Comparison of ENCODE assay signal across 21 cellular contexts in the genomic region with DNA sequence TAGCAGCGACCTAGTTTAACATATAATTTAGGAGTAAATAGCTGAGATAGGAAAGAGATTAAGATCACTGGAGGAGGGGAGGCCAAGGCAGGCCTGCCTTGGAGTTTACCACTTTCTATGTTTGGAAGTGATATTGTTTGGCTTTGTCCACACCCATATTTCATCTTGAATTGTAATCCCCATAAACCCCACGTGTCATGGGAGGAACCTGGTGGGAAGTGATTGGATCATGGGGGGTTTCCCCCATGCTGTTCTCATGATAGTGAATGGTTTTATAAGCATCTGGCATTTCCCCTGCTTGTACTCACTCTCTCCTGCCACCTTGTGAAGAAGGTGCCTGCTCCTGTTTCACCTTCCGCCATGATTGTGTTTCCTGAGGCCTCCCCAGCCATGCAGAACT. TPM values are rescaled to one million over a fixed set of nuclear protein-coding genes. Genes with fewer than 3 reads are reported as not detected.
DNase-seq lines count a peak whose midpoint lies in the region; ATAC-seq and TF ChIP-seq lines count a peak whose summit lies in the region.
"Had no signal": no experiment of that assay in that cellular context is flagged by ENCODE, and none has a peak within 500 bp of the region (broad histone marks: within the 10 kb centered on the region; RNA-seq: fewer than 3 reads in every experiment).

No MANE protein-coding gene starts in this region.

- H4K91ac ChIP-seq in H9 (ENCODE audit: insufficient read length, low read depth, low read length), result no peak overlapping the region
- no peak overlapping the region for H4K91ac ChIP-seq in trophoblast cell (ENCODE audit: low read depth, low read length)

- H3K36me3 Mint-ChIP-seq in H9 (ENCODE audit: insufficient read depth in 1 of 3, low read depth in 3 of 3), result no peaks in the 10 kb centered on the region

- H4K8ac ChIP-seq in H9 (replicated peaks; ENCODE audit: insufficient read length, low read depth, low read length) (no peak overlapping the region), trophoblast cell (ENCODE audit: low read depth, low read length) (no peak overlapping the region)

- H2BK5ac ChIP-seq in H9 (ENCODE audit: insufficient read length, low read length) (no peak overlapping the region), trophoblast cell (ENCODE audit: low read depth, low read length, poor library complexity) (no peak overlapping the region)

- H3K56ac ChIP-seq in H9 (ENCODE audit: insufficient read length, low read depth, low read length), result no peak overlapping the region

- H3K79me2 ChIP-seq in H9 (ENCODE audit: insufficient read depth, low read length) (no peaks in the 10 kb centered on the region), trophoblast cell (ENCODE audit: control insufficient read depth, insufficient read depth, low read length, poor library complexity) (no peaks in the 10 kb centered on the region), PC-9 (ENCODE audit: low read depth) (no peaks in the 10 kb centered on the region)

- no peaks in the 10 kb centered on the region for H3K27me3 Mint-ChIP-seq in H9 (ENCODE audit: low read depth)
- H3K27me3 Mint-ChIP-seq: B cell had no signal

- no peaks in the 10 kb centered on the region for H3K23me2 ChIP-seq in H9 (ENCODE audit: insufficient read length, low read depth, low read length, poor library complexity, severe bottlenecking)

- CTCF ChIA-PET in PC-9 (lab: Charles Lee), result no interaction called here

- POLR2A ChIA-PET in PC-9 (lab: Charles Lee; ENCODE audit: unreplicated experiment), result no interaction called here

- no peak for ATAC-seq in foreskin keratinocyte
- ATAC-seq in HG02610 (IDR thresholded peaks at IDR 0.05; ENCODE audit: unreplicated experiment), result no peak
- ATAC-seq: CD8-positive, alpha-beta T cell had no signal

- H3K4ac ChIP-seq in H9 (ENCODE audit: low read depth, low read length), result no peak overlapping the region
- no peak overlapping the region for H3K4ac ChIP-seq in trophoblast cell (ENCODE audit: low read depth, low read length)

- H3K9me3 ChIP-seq in H9 (ENCODE audit: control insufficient read depth, low read depth, low read length) (no peaks in the 10 kb centered on the region), trophoblast cell (ENCODE audit: insufficient read depth, low read depth, low read length) (no peaks in the 10 kb centered on the region), PC-9 (ENCODE audit: insufficient read depth, low read depth) (no peaks in the 10 kb centered on the region)
- H3K9me3 ChIP-seq: BLaER1 treated with 17β-estradiol and CSF1 and Interleukin-3, amounts not matched to agents 10 nM and 100 nM had no signal

- no peak overlapping the region for H4K12ac ChIP-seq in trophoblast cell (ENCODE audit: low read depth, low read length)

- no peak overlapping the region for H3K23ac ChIP-seq in H9 (ENCODE audit: insufficient read length, low read depth, low read length)
- no peak overlapping the region for H3K23ac ChIP-seq in trophoblast cell (ENCODE audit: low read length)

- BruUV-seq in PC-9 (replicated peaks; lab: Mats Ljungman, UMichigan), result no TSS peak

- H3K4me1 Mint-ChIP-seq in H9, result peaks cover 0 to 3% of the 10 kb centered on the region in 2 experiments; a peak in 2 of 4 replicates
- H3K4me1 Mint-ChIP-seq: B cell had no signal

- H2BK12ac ChIP-seq in H9 (ENCODE audit: insufficient read length, low read depth, low read length) (no peak overlapping the region), trophoblast cell (ENCODE audit: low read length) (no peak overlapping the region)

- DNase-seq in H9 (no peak), NCI-H82 treated with DMSO at 0.1 percent for 48 hours (lab: John Stamatoyannopoulos, UW; ENCODE audit: unreplicated experiment) (peak; percentile 11), foreskin keratinocyte (no peak), trophoblast cell (peak; percentile 37 to 38), PC-9 (no peak), hypothalamus (lab: John Stamatoyannopoulos, UW) (no peak)
- DNase-seq: 8988T; Calu3; CD8-positive, alpha-beta T cell; DMS 273 treated with DMSO at 0.1 percent for 48 hours; DMS53; DND-41; EL; GM23248; HCEC 1CT; HFFc6; IMR-90 had no signal

- no peaks in the 10 kb centered on the region for H3K79me1 ChIP-seq in H9 (ENCODE audit: insufficient read depth, low read depth, low read length, poor library complexity, severe bottlenecking)
- no peaks in the 10 kb centered on the region for H3K79me1 ChIP-seq in trophoblast cell (ENCODE audit: low read length)

- H2BK20ac ChIP-seq in H9 (ENCODE audit: low read depth, low read length, poor library complexity, severe bottlenecking), result no peak overlapping the region

- no peak overlapping the region for H3K27ac ChIP-seq in H9 (ENCODE audit: insufficient read length, low read depth, low read length)
- no peak overlapping the region for H3K27ac ChIP-seq in foreskin keratinocyte
- H3K27ac ChIP-seq in trophoblast cell (ENCODE audit: low read depth, low read length), result no peak overlapping the region
- no peak overlapping the region for H3K27ac ChIP-seq in PC-9
- H3K27ac ChIP-seq: BLaER1 treated with 17β-estradiol and CSF1 and Interleukin-3, amounts not matched to agents 10 nM and 100 nM; GM23248 had no signal

- intact Hi-C loops in PC-9 (cut with micrococcal nuclease; ENCODE audit: unreplicated experiment), result no loop called here

- H2AFZ ChIP-seq in H9 (ENCODE audit: low read length) (no peak overlapping the region), trophoblast cell (ENCODE audit: insufficient read depth, low read length, poor library complexity) (no peak overlapping the region), PC-9 (no peak overlapping the region)
- H2AFZ ChIP-seq: GM23248 had no signal

- no CpG with 5 or more reads among the region's 3 CpGs for WGBS in H9 (ENCODE audit: extremely low coverage, insufficient read length, low lambda C conversion rate)
- no CpG with 5 or more reads among the region's 3 CpGs for WGBS in trophoblast cell (ENCODE audit: extremely low coverage, insufficient coverage, insufficient read length)

- 0 out of 2 replicates have a peak, but pooled peaks cover 11% of the 10 kb centered on the region for H3F3A ChIP-seq in PC-9 (ENCODE audit: insufficient read depth, low read depth)

- H2BK15ac ChIP-seq in H9 (ENCODE audit: low read depth, low read length), result no peak overlapping the region

- H3K9me3 Mint-ChIP-seq in H9, result no peaks in the 10 kb centered on the region
- H3K9me3 Mint-ChIP-seq: CD8-positive, alpha-beta T cell; HFFc6 had no signal

- H3K14ac ChIP-seq in H9 (ENCODE audit: insufficient read depth, low read length), result no peak overlapping the region
- H3K14ac ChIP-seq in trophoblast cell (ENCODE audit: low read length), result no peak overlapping the region

- H3K27ac Mint-ChIP-seq in H9, result no peak overlapping the region
- H3K27ac Mint-ChIP-seq: B cell; CD8-positive, alpha-beta T cell; HFFc6 had no signal

- H3K9me2 ChIP-seq in PC-9 (ENCODE audit: insufficient read depth), result no peaks in the 10 kb centered on the region

- H4K5ac ChIP-seq in H9 (ENCODE audit: insufficient read length, low read depth, low read length), result no peak overlapping the region

- H3K4me3 Mint-ChIP-seq in H9, result no peak overlapping the region
- H3K4me3 Mint-ChIP-seq: B cell; CD8-positive, alpha-beta T cell; HFFc6 had no signal

- no peak overlapping the region for H3T11ph ChIP-seq in H9 (ENCODE audit: low read length)

- no peaks in the 10 kb centered on the region for H4K20me1 ChIP-seq in H9 (ENCODE audit: control insufficient read depth, insufficient read depth, insufficient read length)
- no peaks in the 10 kb centered on the region for H4K20me1 ChIP-seq in PC-9 (ENCODE audit: insufficient read depth)
- H4K20me1 ChIP-seq: BLaER1 treated with 17β-estradiol and CSF1 and Interleukin-3, amounts not matched to agents 10 nM and 100 nM had no signal

- H3K4me1 ChIP-seq in H9 (ENCODE audit: insufficient read depth, low read length) (no peaks in the 10 kb centered on the region), foreskin keratinocyte (peaks cover 16% of the 10 kb centered on the region), trophoblast cell (ENCODE audit: control insufficient read depth in 1 of 2, insufficient read depth in 2 of 2, low read length in 2 of 2) (no peaks in the 10 kb centered on the region), PC-9 (replicated peaks; ENCODE audit: insufficient read depth) (0 out of 2 replicates have a peak, but pooled peaks cover 10% of the 10 kb centered on the region)

- no peak overlapping the region for H2AK5ac ChIP-seq in H9 (ENCODE audit: insufficient read length, low read length)
- no peak overlapping the region for H2AK5ac ChIP-seq in trophoblast cell (ENCODE audit: low read length)

- H3K18ac ChIP-seq in H9 (ENCODE audit: insufficient read length, low read depth, low read length), result no peak overlapping the region
- no peak overlapping the region for H3K18ac ChIP-seq in trophoblast cell (ENCODE audit: low read length)

- no peaks in the 10 kb centered on the region for H3K36me3 ChIP-seq in trophoblast cell (ENCODE audit: control insufficient read depth in 1 of 2, insufficient read depth in 2 of 2, low read length in 2 of 2)
- no peaks in the 10 kb centered on the region for H3K36me3 ChIP-seq in PC-9 (ENCODE audit: low read depth)

- H3K9ac ChIP-seq in H9 (ENCODE audit: extremely low read depth, insufficient read length, low read length) (no peak overlapping the region), trophoblast cell (ENCODE audit: low read length) (no peak overlapping the region)
- H3K9ac ChIP-seq: BLaER1 treated with 17β-estradiol and CSF1 and Interleukin-3, amounts not matched to agents 10 nM and 100 nM; GM23248 had no signal

- H3K4me2 ChIP-seq in H9 (ENCODE audit: insufficient read depth, insufficient read length, low read length) (no peak overlapping the region), trophoblast cell (ENCODE audit: low read length) (no peak overlapping the region), PC-9 (no peak overlapping the region)
- H3K4me2 ChIP-seq: BLaER1 treated with 17β-estradiol and CSF1 and Interleukin-3, amounts not matched to agents 10 nM and 100 nM had no signal

- H3K4me3 ChIP-seq in trophoblast cell (ENCODE audit: low read depth, low read length) (no peak overlapping the region), PC-9 (no peak overlapping the region)
- H3K4me3 ChIP-seq: BLaER1 treated with 17β-estradiol and CSF1 and Interleukin-3, amounts not matched to agents 10 nM and 100 nM; GM23248 had no signal

- H3K27me3 ChIP-seq in H9 (ENCODE audit: insufficient read depth, low read length), result no peaks in the 10 kb centered on the region
- H3K27me3 ChIP-seq in foreskin keratinocyte, result no peaks in the 10 kb centered on the region
- no peaks in the 10 kb centered on the region for H3K27me3 ChIP-seq in trophoblast cell (ENCODE audit: insufficient read depth, low read length)
- no peaks in the 10 kb centered on the region for H3K27me3 ChIP-seq in PC-9 (ENCODE audit: insufficient read depth, low read depth)
- H3K27me3 ChIP-seq: BLaER1 treated with 17β-estradiol and CSF1 and Interleukin-3, amounts not matched to agents 10 nM and 100 nM had no signal

- H2BK120ac ChIP-seq in H9 (ENCODE audit: low read depth, low read length, poor library complexity, severe bottlenecking) (no peak overlapping the region), trophoblast cell (ENCODE audit: insufficient read depth, low read length, poor library complexity) (no peak overlapping the region)

- TF ChIP-seq CTCF in H9 (conservative IDR thresholded peaks at IDR 0.05), result 0 out of 3 replicates have a peak, but pooled peaks have one; percentile 14
- peak; percentile 22 for TF ChIP-seq CTCF in foreskin keratinocyte (conservative IDR thresholded peaks at IDR 0.05)
- TF ChIP-seq CTCF in PC-9 (conservative IDR thresholded peaks at IDR 0.05), result no peak

RNA-seq across cellular contexts. Expression of a gene that starts 58.3 kb away (rescaled TPM):
- total RNA-seq in H9 (2021), result 10.6 and 11.6 TPM in 2 replicates
- 133 and 138 TPM in 2 replicates for total RNA-seq in foreskin keratinocyte
- polyA plus RNA-seq in foreskin keratinocyte, result 170 and 172 TPM in 2 replicates
- polyA plus RNA-seq in trophoblast cell (2013), result 0.36 and 0.37 TPM in 2 replicates
- 17.4 and 33.6 TPM in 2 replicates for total RNA-seq in PC-9 (2021)
- total RNA-seq: IMR-90 had no signal
- polyA plus RNA-seq: AG04450, GM23248 had no signal

Comparison
In these comparisons a context has a peak if more than half of its experiments do, and no peak if none do; other contexts are left out.
1. DNase-seq: peak in NCI-H82 treated with DMSO at 0.1 percent for 48 hours (single experiment) and trophoblast cell (2 of 2); none in H9 (single experiment), foreskin keratinocyte (0 of 2), PC-9 (0 of 2) and hypothalamus (0 of 51).